In the genomic region with DNA sequence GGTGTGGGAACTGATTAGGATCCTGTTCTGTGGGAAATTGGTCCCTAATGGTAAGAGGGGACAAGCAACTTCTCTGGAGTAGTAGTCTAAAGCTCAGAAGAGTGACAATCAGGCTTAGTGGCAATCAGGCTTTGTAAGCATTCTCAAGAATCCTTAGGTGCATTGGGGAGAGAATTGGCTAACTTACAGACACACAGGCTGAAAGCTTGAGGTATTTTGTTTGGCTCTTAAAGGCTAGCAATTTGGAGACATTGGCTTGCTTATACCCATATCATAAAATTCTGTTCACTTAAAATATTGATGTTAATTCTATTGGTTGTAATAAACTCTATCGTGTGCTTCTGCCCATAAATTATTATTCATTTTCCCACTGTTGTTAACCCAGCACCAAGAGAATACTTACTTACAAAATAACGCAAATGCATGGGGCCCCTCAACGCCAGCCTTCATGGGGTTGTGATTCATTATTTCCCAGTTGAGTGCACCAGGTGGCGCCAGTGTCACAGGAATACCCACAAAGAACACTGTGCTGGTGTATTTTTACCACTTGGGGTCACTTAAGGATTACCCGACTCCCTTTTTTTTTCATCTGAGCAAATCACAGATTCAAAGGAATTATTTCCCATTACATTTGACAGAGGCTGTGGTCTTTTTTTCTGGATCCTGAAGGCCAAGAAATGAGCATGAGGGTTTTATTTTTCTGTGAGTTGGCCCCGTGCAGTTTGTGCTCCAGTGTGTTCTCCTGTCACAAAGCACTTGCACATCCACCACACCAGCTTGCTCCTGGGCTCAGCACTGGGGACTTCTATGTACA, we compare ENCODE assay signal across 9 cellular contexts. TPM values are rescaled to one million over a fixed set of nuclear protein-coding genes. Genes with fewer than 3 reads are reported as not detected.
DNase-seq lines count a peak whose midpoint lies in the region; ATAC-seq, FAIRE-seq and TF ChIP-seq lines count a peak whose summit lies in the region.
"Had no signal": no experiment of that assay in that cellular context is flagged by ENCODE, and none has a peak within 500 bp of the region (broad histone marks: within the 10 kb centered on the region; RNA-seq: fewer than 3 reads in every experiment).

No MANE protein-coding gene starts in this region.

- no peak overlapping the region for H2AFZ ChIP-seq in OCI-LY7 (ENCODE audit: low read length)
- H2AFZ ChIP-seq in parathyroid adenoma = no peak overlapping the region

- no peaks in the 10 kb centered on the region for H4K20me1 ChIP-seq in OCI-LY7 (ENCODE audit: insufficient read depth, low read length)

- no peaks in the 10 kb centered on the region for H3K4me1 Mint-ChIP-seq in activated T-cell treated with anti-CD3 and anti-CD28 coated beads, Interleukin-2, amount 50 U/mL, for 72 hours (ENCODE audit: low read depth)

- peaks cover 5 to 7% of the 10 kb centered on the region in 2 donors for H3K9me3 Mint-ChIP-seq in activated T-cell treated with anti-CD3 and anti-CD28 coated beads, Interleukin-2, amount 50 U/mL, for 72 hours

- BruUV-seq in OCI-LY7 (replicated peaks; lab: Mats Ljungman, UMichigan) = no TSS peak

- intact Hi-C loops in OCI-LY7 (cut with micrococcal nuclease; ENCODE audit: unreplicated experiment) = loop anchor here (1.0 to 10.0 kb wide), 3 partner anchors 645 to 1118 kb away; no protein-coding TSS in a partner anchor

- H3K9me3 ChIP-seq in OCI-LY7 (ENCODE audit: low read length) = no peaks in the 10 kb centered on the region
- no peaks in the 10 kb centered on the region for H3K9me3 ChIP-seq in parathyroid adenoma (ENCODE audit: control insufficient read depth, low read length)

- peak; percentile 94 for ATAC-seq in GM19455 (IDR thresholded peaks at IDR 0.05; ENCODE audit: unreplicated experiment)
- ATAC-seq in HG03469 (IDR thresholded peaks at IDR 0.05; ENCODE audit: unreplicated experiment) = peak; percentile 81
- peak; percentile 75 to 77 for ATAC-seq in activated T-cell treated with anti-CD3 and anti-CD28 coated beads, Interleukin-2, amount 50 U/mL, for 72 hours (replicated peaks in 1 of 2)

- H3K79me2 ChIP-seq in OCI-LY7 (ENCODE audit: insufficient read depth, low read depth, low read length) = no peaks in the 10 kb centered on the region
- no peaks in the 10 kb centered on the region for H3K79me2 ChIP-seq in parathyroid adenoma

- DNase-seq in DMS53 treated with DMSO at 0.1 percent for 48 hours (lab: John Stamatoyannopoulos, UW; ENCODE audit: unreplicated experiment) (peak; percentile 16), OCI-LY7 (ENCODE audit: low spot score) (peak; percentile 60), frontal cortex (ENCODE audit: low spot score in 2 of 2) (peak; percentile 54 to 61), ureter (ENCODE audit: low spot score) (peak; percentile 70)
- DNase-seq in activated T-cell treated with anti-CD3 and anti-CD28 coated beads, Interleukin-2, amount 50 U/mL, for 72 hours = peak; percentile 45 to 48

- H3K27me3 ChIP-seq in parathyroid adenoma (ENCODE audit: control insufficient read depth, insufficient read depth, low read length) = no peaks in the 10 kb centered on the region

- no peak overlapping the region for H3K27ac ChIP-seq in OCI-LY7 (ENCODE audit: low read depth, low read length, poor library complexity, severe bottlenecking)
- H3K27ac ChIP-seq in parathyroid adenoma = no peak overlapping the region
- H3K27ac ChIP-seq: epithelial cell of prostate had no signal

- no peak overlapping the region for H3K9ac ChIP-seq in parathyroid adenoma

- H3K4me1 ChIP-seq in OCI-LY7 (ENCODE audit: insufficient read depth, low read length, poor library complexity, severe bottlenecking) (no peaks in the 10 kb centered on the region), parathyroid adenoma (no peaks in the 10 kb centered on the region)

- POLR2A ChIA-PET in OCI-LY7 (lab: Charles Lee) = interaction anchor here (1.2 kb wide), 1 partner anchor 8 kb away, joined by 4 read pairs; no protein-coding TSS in a partner anchor

- peak overlapping the region; percentile 65 for H3K27ac Mint-ChIP-seq in activated T-cell treated with anti-CD3 and anti-CD28 coated beads, Interleukin-2, amount 50 U/mL, for 72 hours

- no peak overlapping the region for H3K4me3 Mint-ChIP-seq in activated T-cell treated with anti-CD3 and anti-CD28 coated beads, Interleukin-2, amount 50 U/mL, for 72 hours

- CTCF ChIA-PET in OCI-LY7 (lab: Charles Lee; ENCODE audit: unreplicated experiment) = no interaction called here

- TF ChIP-seq CTCF in OCI-LY7 (conservative IDR thresholded peaks at IDR 0.05; ENCODE audit: low read length) (peak; percentile 97), parathyroid adenoma (IDR thresholded peaks at IDR 0.05) (peak; percentile 87)

- H3K4me3 ChIP-seq in OCI-LY7 (ENCODE audit: low read depth, low read length, poor library complexity, severe bottlenecking) (no peak overlapping the region), parathyroid adenoma (ENCODE audit: low read depth, low read length) (no peak overlapping the region)

- H3K4me2 ChIP-seq in OCI-LY7 (ENCODE audit: low read length) (no peak overlapping the region), parathyroid adenoma (ENCODE audit: low read length) (no peak overlapping the region)

- H3K9me2 ChIP-seq in OCI-LY7 (ENCODE audit: insufficient read depth, low read length) = no peaks in the 10 kb centered on the region

- no peaks in the 10 kb centered on the region for H3K27me3 Mint-ChIP-seq in activated T-cell treated with anti-CD3 and anti-CD28 coated beads, Interleukin-2, amount 50 U/mL, for 72 hours (ENCODE audit: low read depth)

- peak; percentile 70 for FAIRE-seq in frontal cortex (lab: Jason Lieb, UNC)

- H3K36me3 Mint-ChIP-seq in activated T-cell treated with anti-CD3 and anti-CD28 coated beads, Interleukin-2, amount 50 U/mL, for 72 hours (ENCODE audit: insufficient read depth in 2 of 2) = peaks cover 12 to 24% of the 10 kb centered on the region in 2 donors

- H3K36me3 ChIP-seq in OCI-LY7 (ENCODE audit: insufficient read depth, low read length) (peaks cover 78% of the 10 kb centered on the region), parathyroid adenoma (ENCODE audit: control insufficient read depth, insufficient read depth, low read length) (no peaks in the 10 kb centered on the region)

RNA-seq across cellular contexts. Expression of a gene that starts 45.5 kb away (rescaled TPM):
- 40.5 and 42.7 TPM in 2 replicates for total RNA-seq in OCI-LY7 (2014; rRNA removed; shearing (Covaris generic))
- 85.9 and 91.8 TPM in 2 replicates for total RNA-seq in OCI-LY7 (2022)
- total RNA-seq in activated T-cell treated with anti-CD3 and anti-CD28 coated beads, Interleukin-2, amount 50 U/mL, for 72 hours = 10 to 100 TPM; 55.8 to 56.0 TPM
- 114 TPM for total RNA-seq in frontal cortex
- 98.2 TPM for total RNA-seq in ureter

Comparison
In these comparisons a context has a peak if more than half of its experiments do, and no peak if none do; other contexts are left out.
1. DNase-seq: peak in every context shown above with its lines; median percentile 70 in ureter; 60 in OCI-LY7; 58 in frontal cortex; 46 in activated T-cell treated with anti-CD3 and anti-CD28 coated beads, Interleukin-2, amount 50 U/mL, for 72 hours; 16 in DMS53 treated with DMSO at 0.1 percent for 48 hours.